Comparison of ENCODE assay signal across 8 cellular contexts in genomic region chr22:45212992-45213751, GRCh38. TPM values are rescaled to one million over a fixed set of nuclear protein-coding genes. Genes with fewer than 3 reads are reported as not detected.
DNase-seq lines count a peak whose midpoint lies in the region; ATAC-seq and TF ChIP-seq lines count a peak whose summit lies in the region.

No MANE protein-coding gene starts in this region.

- H3K79me1 ChIP-seq in IMR-90 (ENCODE audit: low read depth in 1 of 2, low read length in 2 of 2), result peaks cover 38 to 81% of the 10 kb centered on the region in 2 experiments

- ATAC-seq in IMR-90 (ENCODE audit: low read depth) (peak; percentile 18), thoracic aorta (ENCODE audit: insufficient number of reproducible peaks, low FRiP score, low read depth) (peak; percentile 57), HG03159 (IDR thresholded peaks at IDR 0.05; ENCODE audit: unreplicated experiment) (no peak)

- H3K27ac ChIP-seq in IMR-90 (ENCODE audit: insufficient read depth, low read length) (peak overlapping the region; percentile 71), layer of hippocampus (ENCODE audit: low read depth, low read length) (peak overlapping the region; percentile 94), thoracic aorta (peak overlapping the region; percentile 55 to 74)

- TF ChIP-seq POLR2A in IMR-90 (IDR thresholded peaks at IDR 0.05; ENCODE audit: low read depth, low read length), result peak; percentile 74; the same call in 1 of the 2 replicates

- CTCF ChIA-PET in IMR-90 (lab: Yijun Ruan, JAX), result interaction anchor here (0.6 kb wide), 1 partner anchor 24 kb away, joined by 4 read pairs; no protein-coding TSS in a partner anchor

- peak overlapping the region; percentile 66 for H3K23ac ChIP-seq in IMR-90 (ENCODE audit: low read depth, low read length)

- H3K4ac ChIP-seq in IMR-90 (ENCODE audit: low read depth, low read length), result peak overlapping the region; percentile 80

- H3K9ac ChIP-seq in IMR-90 (ENCODE audit: low read depth, low read length), result peak overlapping the region; percentile 59

- DNase-seq in IMR-90 (peak; percentile 81), astrocyte of the hippocampus (ENCODE audit: low read depth, low spot score) (peak; percentile 58), thoracic aorta (ENCODE audit: low spot score) (peak; percentile 38), NCI-H2081 (lab: John Stamatoyannopoulos, UW) (no peak), NCI-H2227 treated with DMSO at 0.1 percent for 48 hours (lab: John Stamatoyannopoulos, UW) (no peak), SK-N-DZ (ENCODE audit: low spot score) (no peak)

- no peak for TF ChIP-seq CTCF in IMR-90 (conservative IDR thresholded peaks at IDR 0.05; ENCODE audit: low read depth, low read length)
- TF ChIP-seq CTCF in thoracic aorta (IDR thresholded peaks at IDR 0.05), result no peak

- H2BK120ac ChIP-seq in IMR-90 (ENCODE audit: low read depth, low read length), result peak overlapping the region; percentile 66

- H4K5ac ChIP-seq in IMR-90 (ENCODE audit: low read depth, low read length), result peak overlapping the region; percentile 37

- peak overlapping the region; percentile 98 for H2AK5ac ChIP-seq in IMR-90 (ENCODE audit: low read depth, low read length)

- H2BK20ac ChIP-seq in IMR-90 (ENCODE audit: low read depth, low read length), result peak overlapping the region; percentile 38; the same call in 1 of the 2 replicates

- H2BK5ac ChIP-seq in IMR-90 (ENCODE audit: low read depth, low read length, poor library complexity, severe bottlenecking), result peak overlapping the region; percentile 74

- peaks cover 38% of the 10 kb centered on the region for H3K9me1 ChIP-seq in IMR-90 (ENCODE audit: insufficient read depth, low read length)

- POLR2A ChIA-PET in IMR-90 (lab: Charles Lee; ENCODE audit: unreplicated experiment), result no interaction called here

- H2AK9ac ChIP-seq in IMR-90 (replicated peaks; ENCODE audit: low read depth, low read length, poor library complexity), result peak overlapping the region; percentile 81

- H3K4me2 ChIP-seq in IMR-90 (ENCODE audit: low read depth, low read length), result peak overlapping the region; percentile 86

- H3K56ac ChIP-seq in IMR-90 (ENCODE audit: extremely low read depth, insufficient read depth, low read length), result peak overlapping the region; percentile 54; the same call in 1 of the 2 replicates

- H4K20me1 ChIP-seq in IMR-90 (ENCODE audit: insufficient read depth, low read length), result peaks cover 54% of the 10 kb centered on the region

- H3K14ac ChIP-seq in IMR-90 (replicated peaks; ENCODE audit: low read depth, low read length), result peak overlapping the region; percentile 53

- H3K4me3 ChIP-seq in IMR-90 (ENCODE audit: insufficient read depth, low read depth, low read length) (peak overlapping the region; percentile 30), thoracic aorta (peak overlapping the region; percentile 78)

- no peaks in the 10 kb centered on the region for H3K27me3 ChIP-seq in IMR-90 (ENCODE audit: control insufficient read depth, insufficient read depth, low read length)
- H3K27me3 ChIP-seq in layer of hippocampus (ENCODE audit: control insufficient read depth, insufficient read depth, low read length), result no peaks in the 10 kb centered on the region
- no peaks in the 10 kb centered on the region for H3K27me3 ChIP-seq in thoracic aorta (replicated peaks; ENCODE audit: insufficient read depth)

- BruUV-seq in IMR-90 (replicated peaks; lab: Mats Ljungman, UMichigan), result no TSS peak

- H3K18ac ChIP-seq in IMR-90 (ENCODE audit: low read depth, low read length), result peak overlapping the region; percentile 59

- peaks cover 42% of the 10 kb centered on the region for H3K4me1 ChIP-seq in IMR-90 (ENCODE audit: control insufficient read depth, insufficient read depth, low read length)
- peaks cover 18 to 63% of the 10 kb centered on the region in 2 donors for H3K4me1 ChIP-seq in thoracic aorta (ENCODE audit: control insufficient read depth in 1 of 2, low read depth in 2 of 2)

- H3K36me3 ChIP-seq in IMR-90 (ENCODE audit: control insufficient read depth, insufficient read depth, low read length) (0 out of 2 replicates have a peak, but pooled peaks cover under 1% of the 10 kb centered on the region), thoracic aorta (no peaks in the 10 kb centered on the region)

- in situ Hi-C loops in IMR-90 (cut with MboI; ENCODE audit: low sequenced_read_pairs), result no loop called here

- WGBS in IMR-90 (ENCODE audit: extremely low coverage in 2 of 2, insufficient read length in 1 of 2), 2 experiments, result 86% methylated on average over 8 of the region's 22 CpGs; no CpG with 5 or more reads in 1 of the 2 experiments

- H3K9me3 ChIP-seq in IMR-90 (ENCODE audit: control insufficient read depth, insufficient read depth, low read length) (no peaks in the 10 kb centered on the region), thoracic aorta (no peaks in the 10 kb centered on the region)

- dilution Hi-C loops in IMR-90 (cut with HindIII; ENCODE audit: low sequenced_read_pairs, unreplicated experiment), result no loop called here

- no peak; the same call in 1 of the 2 replicates for TF ChIP-seq RAD21 in IMR-90 (IDR thresholded peaks at IDR 0.05; ENCODE audit: low read length)

- H2BK15ac ChIP-seq in IMR-90 (ENCODE audit: low read depth, low read length), result peak overlapping the region; percentile 59; the same call in 1 of the 3 replicates

- peak overlapping the region; percentile 22 to 64; a peak in 3 of 4 replicates for H4K8ac ChIP-seq in IMR-90 (ENCODE audit: low read depth in 2 of 2, low read length in 2 of 2)

- peak overlapping the region; percentile 69 for H4K91ac ChIP-seq in IMR-90 (ENCODE audit: insufficient read depth, low read depth, low read length)

- intact Hi-C loops in IMR-90 (cut with micrococcal nuclease), result loop anchor here (1.0 to 2.0 kb wide), 2 partner anchors 28 to 238 kb away; partner anchors contain the start of gene KIAA0930

- H2AFZ ChIP-seq in IMR-90 (replicated peaks; ENCODE audit: low read length, poor library complexity), result peak overlapping the region; percentile 82

TF ChIP-seq in IMR-90, 13 proteins besides CTCF, POLR2A, EP300 and RAD21:
- TF ChIP-seq BHLHE40 (IDR thresholded peaks at IDR 0.05; ENCODE audit: low read depth, low read length) (peak; percentile 74), FOS (IDR thresholded peaks at IDR 0.05; ENCODE audit: low read depth, low read length) (no peak), MAFK (IDR thresholded peaks at IDR 0.05; ENCODE audit: low read depth, low read length) (no peak)

RNA-seq across cellular contexts. Expression of gene KIAA0930, which starts 27.5 kb away (rescaled TPM):
- total RNA-seq in IMR-90 (2012; rRNA removed), result 21.7 and 25.3 TPM in 2 replicates
- 34.1 and 38.1 TPM in 2 replicates for polyA plus RNA-seq in IMR-90 (2012; rRNA removed)
- polyA plus RNA-seq in IMR-90 (2012; cell fraction: cytosol; rRNA removed), result 45.7 and 62.0 TPM in 2 replicates
- 134 and 167 TPM in 2 replicates for polyA plus RNA-seq in IMR-90 (2012; cell fraction: nucleus; rRNA removed; ENCODE audit: low replicate concordance)
- 10 to 100 TPM; 76.9 to 99.1 TPM for total RNA-seq in thoracic aorta
- polyA plus RNA-seq in SK-N-DZ (2014; cell fraction: cytosol; rRNA removed), result 34.4 and 35.8 TPM in 2 replicates
- polyA plus RNA-seq in SK-N-DZ (2014; cell fraction: nucleus; rRNA removed), result 30.4 and 46.5 TPM in 2 replicates

RNA-seq across cellular contexts. Expression of gene NUP50, which starts 49.4 kb away (rescaled TPM):
- total RNA-seq in IMR-90 (2012; rRNA removed), result 61.1 and 65.4 TPM in 2 replicates
- 10.3 and 12.8 TPM in 2 replicates for polyA plus RNA-seq in IMR-90 (2012; rRNA removed)
- 6.0 and 7.5 TPM in 2 replicates for polyA plus RNA-seq in IMR-90 (2012; cell fraction: cytosol; rRNA removed)
- 5.9 and 17.2 TPM in 2 replicates for polyA plus RNA-seq in IMR-90 (2012; cell fraction: nucleus; rRNA removed; ENCODE audit: low replicate concordance)
- 10 to 100 TPM; 27.8 to 31.6 TPM for total RNA-seq in thoracic aorta
- polyA plus RNA-seq in SK-N-DZ (2014; cell fraction: cytosol; rRNA removed), result 31.5 and 52.3 TPM in 2 replicates
- 31.0 and 48.2 TPM in 2 replicates for polyA plus RNA-seq in SK-N-DZ (2014; cell fraction: nucleus; rRNA removed)

Comparison
In these comparisons a context has a peak if more than half of its experiments do, and no peak if none do; other contexts are left out.
1. DNase-seq: peak in IMR-90 (single experiment), astrocyte of the hippocampus (single experiment) and thoracic aorta (single experiment); none in NCI-H2081 (0 of 2), NCI-H2227 treated with DMSO at 0.1 percent for 48 hours (single experiment) and SK-N-DZ (single experiment).
2. Peak in every context shown above with its lines, with median percentiles within 50 percentile points of each other: H3K27ac ChIP-seq.